In the genomic region with DNA sequence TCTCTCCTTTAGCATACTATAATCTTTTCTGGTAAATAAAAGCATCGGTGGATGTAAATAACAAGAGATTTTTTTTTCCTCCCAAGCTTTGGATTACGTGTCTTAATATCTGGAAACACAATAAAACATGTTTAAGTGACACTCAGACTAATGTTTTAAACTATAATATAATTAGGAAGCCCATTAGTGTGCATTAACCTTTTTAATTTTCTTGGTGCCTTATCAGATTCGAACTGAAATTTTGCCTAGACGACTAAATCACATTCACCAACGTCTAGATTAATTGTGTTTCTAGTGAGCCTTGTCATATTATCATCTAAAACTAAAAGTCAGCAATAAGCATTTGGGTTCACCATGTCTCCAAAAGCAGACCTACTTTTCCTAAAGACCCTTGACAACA, we compare ENCODE assay signal across 9 cellular contexts.
"Had no signal": no experiment of that assay in that cellular context is flagged by ENCODE, and none has a peak within 500 bp of the region (broad histone marks: within the 10 kb centered on the region; RNA-seq: fewer than 3 reads in every experiment).

No MANE protein-coding gene starts in this region.

- FAIRE-seq: HTR-8/SVneo had no signal

- H3K4me1 ChIP-seq: HAP-1 had no signal

- H2AFZ ChIP-seq: GM23248 had no signal

- H3K4me3 ChIP-seq: GM23248, HAP-1 had no signal

- DNase-seq: GM23248, GOT3, H7, HFFc6, IMR-90, KBM-7 had no signal

- H3K9ac ChIP-seq: GM23248 had no signal

- H3K9me3 ChIP-seq: HAP-1 had no signal

- H3K27ac ChIP-seq: GM23248 had no signal

- ATAC-seq: HCT116 had no signal
